In the genomic region with DNA sequence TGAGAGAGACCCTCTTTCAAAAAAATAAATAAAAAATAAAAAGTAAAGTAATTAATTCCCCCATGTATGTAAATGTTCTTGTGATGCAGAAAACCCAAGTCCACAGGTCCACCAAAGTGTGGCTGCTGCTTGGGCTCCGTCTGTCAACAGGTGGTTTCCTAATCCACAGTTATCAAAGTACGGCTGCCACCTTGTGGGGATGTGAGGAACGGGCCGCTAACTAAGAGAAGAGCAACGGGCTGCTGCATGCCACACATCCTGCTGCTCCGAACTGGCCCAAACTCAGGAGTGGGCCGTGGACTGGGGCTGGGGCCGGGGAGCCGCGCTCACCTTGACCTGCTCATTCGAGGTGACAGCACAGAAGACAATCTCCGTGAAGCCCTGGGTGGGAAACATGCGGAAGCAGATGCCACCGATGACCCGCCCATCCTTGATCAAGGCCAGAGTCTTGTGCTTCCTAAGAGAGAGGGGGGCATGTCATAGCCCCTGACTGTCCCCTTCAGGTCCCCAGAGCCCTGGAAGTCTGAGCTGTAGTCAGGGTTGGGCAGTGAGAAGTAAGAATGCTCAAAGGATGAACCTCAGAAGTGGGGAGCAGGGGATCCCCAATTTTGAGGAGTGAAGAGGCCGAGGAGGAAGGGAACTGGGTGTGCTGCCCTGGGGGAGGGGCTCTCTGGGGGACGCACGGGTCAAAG, we compare ENCODE assay signal across 8 cellular contexts. TPM values are rescaled to one million over a fixed set of nuclear protein-coding genes. Genes with fewer than 3 reads are reported as not detected.
DNase-seq lines count a peak whose midpoint lies in the region; ATAC-seq and TF ChIP-seq lines count a peak whose summit lies in the region.

No MANE protein-coding gene starts in this region.

- H3K4me3 ChIP-seq in right cardiac atrium (ENCODE audit: low read length) (no peak overlapping the region), gastrocnemius medialis (no peak overlapping the region)

- TF ChIP-seq CTCF in GM13976 (IDR thresholded peaks at IDR 0.05; ENCODE audit: borderline replicate concordance, control extremely low read depth, extremely low read depth, insufficient read depth, missing control alignments), result peak; percentile 89
- peak; percentile 82 to 87 (median 86) for TF ChIP-seq CTCF in gastrocnemius medialis (IDR thresholded peaks at IDR 0.05 in 4 of 5, conservative IDR thresholded peaks at IDR 0.05 in 1 of 5)

- peak; percentile 87 for DNase-seq in GM13976 (ENCODE audit: low spot score)
- DNase-seq in NCI-H2029 treated with DMSO at 0.1 percent for 48 hours (lab: John Stamatoyannopoulos, UW), result peak; percentile 59
- DNase-seq in T-helper 9 cell, result peak; percentile 76
- peak in 56 of 58 donors; percentile 3 to 85 (median 52) for DNase-seq in anterior cingulate cortex (lab: John Stamatoyannopoulos, UW)
- DNase-seq in right cardiac atrium, result peak; percentile 79 to 92 (median 88)
- DNase-seq in gastrocnemius medialis, result peak; percentile 62 to 83

- 33% methylated on average over 18 of the region's 18 CpGs for WGBS in right cardiac atrium

- H3K36me3 ChIP-seq in gastrocnemius medialis, result peaks cover 0 to 20% of the 10 kb centered on the region in 2 donors

- intact Hi-C loops in right cardiac atrium (cut with DNase I), result loop anchor here (2.0 to 10.0 kb wide), 5 partner anchors 65 to 155 kb away; a partner anchor contains a TSS
- intact Hi-C loops in gastrocnemius medialis (cut with DNase I; ENCODE audit: low total_unique reads), result loop anchor here (1.0 kb wide), 2 partner anchors 50 to 92 kb away; no protein-coding TSS in a partner anchor

- H3K4me1 ChIP-seq in right cardiac atrium (ENCODE audit: control insufficient read depth, insufficient read depth, low read length) (peaks cover 2% of the 10 kb centered on the region), gastrocnemius medialis (peaks cover 20 to 29% of the 10 kb centered on the region in 2 donors)

- H3K9me3 ChIP-seq in right cardiac atrium (ENCODE audit: control insufficient read depth, low read length) (no peaks in the 10 kb centered on the region), gastrocnemius medialis (no peaks in the 10 kb centered on the region)

- no peak for TF ChIP-seq POLR2A in gastrocnemius medialis (IDR thresholded peaks at IDR 0.05)

- peak in 1 of 2 donors; percentile 15 for ATAC-seq in right cardiac atrium
- peak; percentile 43 to 69 for ATAC-seq in gastrocnemius medialis
- ATAC-seq in HG02610 (IDR thresholded peaks at IDR 0.05; ENCODE audit: unreplicated experiment), result no peak
- no peak for ATAC-seq in GM21717 (IDR thresholded peaks at IDR 0.05; ENCODE audit: unreplicated experiment)

- in situ Hi-C loops in GM13976 (cut with MboI; ENCODE audit: low sequenced_read_pairs, unreplicated experiment), result loop anchor here (10.0 kb wide), 1 partner anchor 152 kb away; a partner anchor contains a TSS
- in situ Hi-C loops in gastrocnemius medialis (cut with MboI; ENCODE audit: low sequenced_read_pairs in 4 of 4), result loop anchor here (5.0 to 10.0 kb wide), 4 partner anchors 52 to 155 kb away; a partner anchor contains a TSS

- no peaks in the 10 kb centered on the region for H3K27me3 ChIP-seq in right cardiac atrium (ENCODE audit: control insufficient read depth, insufficient read depth)
- H3K27me3 ChIP-seq in gastrocnemius medialis, result no peaks in the 10 kb centered on the region

- H3K27ac ChIP-seq in right cardiac atrium (ENCODE audit: low read length) (no peak overlapping the region), gastrocnemius medialis (no peak overlapping the region)

RNA-seq across cellular contexts. Expression of a gene that starts 4.3 kb away (rescaled TPM):
- total RNA-seq in right cardiac atrium, result 10 to 100 TPM; 15.8 to 32.4 (median 23.3) TPM
- 30.1 TPM for polyA plus RNA-seq in right cardiac atrium
- 10 to 100 TPM in 1 of 4 donors, 1 to 10 TPM in 3; 1.8 to 15.0 (median 6.3) TPM for total RNA-seq in gastrocnemius medialis

RNA-seq across cellular contexts. Expression of a gene that starts 4.3 kb away (rescaled TPM):
- total RNA-seq in right cardiac atrium, result 1 to 10 TPM; 5.4 to 8.0 (median 6.1) TPM
- 7.2 TPM for polyA plus RNA-seq in right cardiac atrium
- total RNA-seq in gastrocnemius medialis, result 1 to 10 TPM; 1.1 to 4.4 (median 3.1) TPM

RNA-seq across cellular contexts. Expression of a gene that starts 5.8 kb away (rescaled TPM):
- total RNA-seq in right cardiac atrium (under 1 TPM in 3 of 4 donors, not detected in 1; 0.20 to 0.21 (median 0.20) TPM), gastrocnemius medialis (not detected)
- polyA plus RNA-seq in right cardiac atrium, result 0.18 TPM

RNA-seq across cellular contexts. Expression of a gene that starts 18.6 kb away (rescaled TPM):
- under 1 TPM in 3 of 4 donors, not detected in 1; 0.29 to 0.42 (median 0.31) TPM for total RNA-seq in right cardiac atrium
- polyA plus RNA-seq in right cardiac atrium, result 0.32 TPM
- total RNA-seq in gastrocnemius medialis, result under 1 TPM in 2 of 4 donors, not detected in 2; 0.26 to 0.78 TPM

RNA-seq across cellular contexts. Expression of a gene that starts 37.9 kb away (rescaled TPM):
- total RNA-seq in right cardiac atrium, result 10 to 100 TPM; 39.9 to 58.1 (median 53.8) TPM
- 55.0 TPM for polyA plus RNA-seq in right cardiac atrium
- 10 to 100 TPM; 33.0 to 42.5 (median 37.6) TPM for total RNA-seq in gastrocnemius medialis

Comparison
In these comparisons a context has a peak if more than half of its experiments do, and no peak if none do; other contexts are left out.
1. ATAC-seq: peak in gastrocnemius medialis (2 of 2); none in HG02610 (single experiment) and GM21717 (single experiment).
2. Peak in every context shown above with its lines, with median percentiles within 50 percentile points of each other: DNase-seq.